ENCODE assay signal across 9 cellular contexts in the genomic region with DNA sequence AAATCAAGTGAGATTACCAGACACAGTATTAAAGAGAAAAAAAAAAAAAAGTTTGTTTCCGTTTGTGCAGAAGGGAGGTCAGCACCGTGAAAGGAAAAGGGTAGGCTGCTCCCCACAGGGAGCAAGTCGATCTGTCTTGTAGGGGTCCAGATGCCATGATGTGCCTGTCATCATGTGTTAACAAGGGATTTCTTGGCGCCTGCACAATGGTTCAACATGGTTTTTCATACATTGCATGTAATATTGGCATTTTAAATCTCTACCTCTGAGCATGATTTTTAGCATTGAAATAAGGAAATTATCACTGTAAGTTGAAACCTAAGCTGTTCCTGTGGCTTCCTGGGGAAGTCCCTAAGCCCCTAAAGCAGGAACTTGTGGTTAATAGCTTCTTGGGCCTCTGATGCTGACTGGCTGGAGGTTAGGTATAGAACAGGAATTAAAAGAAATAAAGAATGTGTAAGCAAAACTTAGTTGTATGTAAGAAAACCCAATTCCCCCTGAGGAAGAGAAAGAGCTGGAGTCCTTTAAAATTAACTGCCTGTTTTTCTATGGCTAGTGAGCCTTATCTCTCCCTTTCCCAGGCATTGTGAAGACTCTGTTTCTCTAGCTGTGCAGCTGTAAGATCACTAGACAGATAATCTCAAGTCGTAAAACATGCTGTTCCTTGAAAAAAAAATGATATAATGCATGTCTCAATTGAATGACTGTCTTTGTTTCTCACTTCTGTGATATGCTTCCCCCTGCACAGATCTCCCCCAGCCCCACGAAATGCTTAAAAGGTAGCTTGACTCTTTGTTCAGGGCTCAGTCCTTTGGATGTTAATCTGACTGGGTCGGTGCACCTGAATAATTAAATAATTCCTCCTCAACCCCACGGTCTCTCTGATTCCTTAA. TPM values are rescaled to one million over a fixed set of nuclear protein-coding genes. Genes with fewer than 3 reads are reported as not detected.
DNase-seq lines count a peak whose midpoint lies in the region; ATAC-seq, FAIRE-seq and TF ChIP-seq lines count a peak whose summit lies in the region.
"Had no signal": no experiment of that assay in that cellular context is flagged by ENCODE, and none has a peak within 500 bp of the region (broad histone marks: within the 10 kb centered on the region; RNA-seq: fewer than 3 reads in every experiment).

No MANE protein-coding gene starts in this region.

- POLR2A ChIA-PET in A549 (lab: Yijun Ruan, JAX): interaction anchor here (0.6 to 0.9 kb wide), 3 partner anchors 19 to 148 kb away, joined by 3 to 10 read pairs (median 3); no protein-coding TSS in a partner anchor

- H3K4me3 ChIP-seq in A549 (no peak overlapping the region), thyroid gland (replicated peaks in 1 of 3) (no peak overlapping the region)

- WGBS in A549 (ENCODE audit: missing lambda C conversion rate): 71% methylated on average over 8 of the region's 8 CpGs
- 42 to 59% methylated on average over 8 of the region's 8 CpGs for WGBS in thyroid gland, 2 donors

- CTCF ChIA-PET in A549 (lab: Yijun Ruan, JAX): interaction anchor here (0.6 to 2.1 kb wide), 5 partner anchors 28 to 1799 kb away, joined by 3 to 14 read pairs (median 4); a partner anchor contains a TSS

- peak; percentile 65 for FAIRE-seq in A549 (lab: Jason Lieb, UNC)

- no peak for TF ChIP-seq POLR2A in A549 (IDR thresholded peaks at IDR 0.05; ENCODE audit: low read length)
- no peak for TF ChIP-seq POLR2A in thyroid gland (IDR thresholded peaks at IDR 0.05)

- H3K36me3 ChIP-seq in thyroid gland: no peaks in the 10 kb centered on the region

- H3K9me3 ChIP-seq in A549 (peaks cover 28% of the 10 kb centered on the region), thyroid gland (no peaks in the 10 kb centered on the region)

- TF ChIP-seq EP300 in A549 (IDR thresholded peaks at IDR 0.05): no peak

- H3K4me1 ChIP-seq in A549: peaks cover 62% of the 10 kb centered on the region
- no peaks in the 10 kb centered on the region for H3K4me1 ChIP-seq in thyroid gland

- ATAC-seq in A549 (no peak), GM19372 (IDR thresholded peaks at IDR 0.05; ENCODE audit: low read depth, unreplicated experiment) (peak; percentile 69)

- H3K27ac Mint-ChIP-seq in immature natural killer cell: peak overlapping the region; percentile 92 to 97 (median 96)

- H3K9me3 Mint-ChIP-seq in immature natural killer cell: peaks cover 10 to 18% (median 15%) of the 10 kb centered on the region in 6 donors

- H3K27ac ChIP-seq in A549 (peak overlapping the region; percentile 82 to 87), thyroid gland (no peak overlapping the region)
- H3K27ac ChIP-seq: epithelial cell of prostate had no signal

- H3K27me3 Mint-ChIP-seq in immature natural killer cell (ENCODE audit: low read depth in 3 of 3): peaks cover 0 to 4% (median 4%) of the 10 kb centered on the region in 3 donors

- H3K27me3 ChIP-seq in thyroid gland: no peaks in the 10 kb centered on the region

- TF ChIP-seq CTCF in A549 (IDR thresholded peaks at IDR 0.05): no peak
- TF ChIP-seq CTCF in thyroid gland (IDR thresholded peaks at IDR 0.05): no peak

- TF ChIP-seq RAD21 in A549 (conservative IDR thresholded peaks at IDR 0.05 in 1 of 2, IDR thresholded peaks at IDR 0.05 in 1 of 2): no peak

- intact Hi-C loops in thyroid gland (cut with DNase I): no loop called here

- DNase-seq in A549 (ENCODE audit: low read depth in 1 of 2, low spot score in 1 of 2) (no peak), Kasumi-1 (lab: John Stamatoyannopoulos, UW) (peak; percentile 94 to 95), activated T-cell treated with anti-CD3 and anti-CD28 coated beads for 1 hour (ENCODE audit: low read depth) (peak; percentile 25), immature natural killer cell (peak; percentile 81), NCI-H82 (lab: John Stamatoyannopoulos, UW) (no peak), thyroid gland (no peak)
- peak; percentile 16 to 85 (median 62) for DNase-seq in stimulated activated naive CD4-positive, alpha-beta T cell (lab: John Stamatoyannopoulos, UW)

- H3K4me1 Mint-ChIP-seq in immature natural killer cell: peaks cover 83 to 84% of the 10 kb centered on the region in 2 donors

- no peak overlapping the region for H3K4me2 ChIP-seq in A549

- H3K36me3 Mint-ChIP-seq in immature natural killer cell: peaks cover 7 to 26% (median 17%) of the 10 kb centered on the region in 3 donors

- H3K4me3 Mint-ChIP-seq in immature natural killer cell: peak overlapping the region; percentile 75 to 89 (median 84)

TF ChIP-seq in A549, 52 proteins besides CTCF, POLR2A, EP300 and RAD21:
- no peak for TF ChIP-seq HOXB5 (CRISPR knock-in tag; IDR thresholded peaks at IDR 0.05)
- TF ChIP-seq NR3C1 (IDR thresholded peaks at IDR 0.05): no peak
- no peak for TF ChIP-seq FOSL2 (IDR thresholded peaks at IDR 0.05)
- TF ChIP-seq FOSL2 (CRISPR knock-in tag; IDR thresholded peaks at IDR 0.05): no peak
- TF ChIP-seq CHD4 (IDR thresholded peaks at IDR 0.05; ENCODE audit: borderline replicate concordance): no peak
- TF ChIP-seq HOXA7 (CRISPR knock-in tag; IDR thresholded peaks at IDR 0.05): no peak
- no peak for TF ChIP-seq ZC3H11A (IDR thresholded peaks at IDR 0.05)
- no peak for TF ChIP-seq RFX5 (IDR thresholded peaks at IDR 0.05)
- TF ChIP-seq FOXS1 (CRISPR knock-in tag; IDR thresholded peaks at IDR 0.05): no peak
- no peak for TF ChIP-seq NPAS2 (CRISPR knock-in tag; IDR thresholded peaks at IDR 0.05; ENCODE audit: borderline replicate concordance)
- no peak for TF ChIP-seq HDAC2 (IDR thresholded peaks at IDR 0.05)
- TF ChIP-seq, protein P1, sequence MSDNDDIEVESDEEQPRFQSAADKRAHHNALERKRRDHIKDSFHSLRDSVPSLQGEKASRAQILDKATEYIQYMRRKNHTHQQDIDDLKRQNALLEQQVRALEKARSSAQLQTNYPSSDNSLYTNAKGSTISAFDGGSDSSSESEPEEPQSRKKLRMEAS (IDR thresholded peaks at IDR 0.05): no peak

RNA-seq across cellular contexts. Expression of a gene that starts 7.4 kb away (rescaled TPM):
- polyA plus RNA-seq in A549 (2011; rRNA removed) (1.4 and 2.8 TPM in 2 replicates), A549 (2017; fragmentation: RNase III; extraction: RNeasy Plus Mini Kit Qiagen cat#74134 plus additional on column Dnase treatment) (0.61 to 0.74 TPM (median 0.62 TPM) in 3 replicates), immature natural killer cell (under 1 TPM in 2 of 3 donors, not detected in 1; 0.36 to 0.92 TPM)
- polyA plus RNA-seq in A549 (2012; cell fraction: cytosol; rRNA removed): 0.66 and 0.70 TPM in 2 replicates
- 3.4 and 4.9 TPM in 2 replicates for polyA plus RNA-seq in A549 (2012; cell fraction: nucleus; rRNA removed)
- 12.8 and 17.6 TPM in 2 replicates for polyA minus RNA-seq in A549 (2011; rRNA and poly(A)+ RNA removed)
- 100 to 1,000 TPM; 213 to 975 (median 755) TPM for total RNA-seq in thyroid gland

RNA-seq across cellular contexts. Expression of a gene that starts 29.1 kb away (rescaled TPM):
- 192 and 208 TPM in 2 replicates for polyA plus RNA-seq in A549 (2011; rRNA removed)
- 371 and 460 TPM in 2 replicates for polyA plus RNA-seq in A549 (2012; cell fraction: cytosol; rRNA removed)
- polyA plus RNA-seq in A549 (2012; cell fraction: nucleus; rRNA removed): 457 and 591 TPM in 2 replicates
- 276 to 295 TPM (median 284 TPM) in 3 replicates for polyA plus RNA-seq in A549 (2017; fragmentation: RNase III; extraction: RNeasy Plus Mini Kit Qiagen cat#74134 plus additional on column Dnase treatment)
- 147 and 219 TPM in 2 replicates for polyA minus RNA-seq in A549 (2011; rRNA and poly(A)+ RNA removed)
- 100 to 1,000 TPM; 113 to 133 (median 127) TPM for polyA plus RNA-seq in immature natural killer cell
- 100 to 1,000 TPM; 120 to 220 (median 166) TPM for total RNA-seq in thyroid gland

RNA-seq across cellular contexts. Expression of a gene that starts 55.0 kb away (rescaled TPM):
- polyA plus RNA-seq in A549 (2011; rRNA removed): 6.0 and 6.4 TPM in 2 replicates
- polyA plus RNA-seq in A549 (2012; cell fraction: cytosol; rRNA removed): 0.78 and 0.95 TPM in 2 replicates
- polyA plus RNA-seq in A549 (2012; cell fraction: nucleus; rRNA removed): 0.93 and 0.97 TPM in 2 replicates
- polyA plus RNA-seq in A549 (2017; fragmentation: RNase III; extraction: RNeasy Plus Mini Kit Qiagen cat#74134 plus additional on column Dnase treatment): 3.1 to 3.8 TPM (median 3.7 TPM) in 3 replicates
- polyA minus RNA-seq in A549 (2011; rRNA and poly(A)+ RNA removed): 8.5 and 13.3 TPM in 2 replicates
- 1 to 10 TPM in 2 of 3 donors, not detected in 1; 2.4 to 2.5 TPM for polyA plus RNA-seq in immature natural killer cell
- 10 to 100 TPM in 2 of 4 donors, 1 to 10 TPM in 2; 8.4 to 13.3 (median 10.2) TPM for total RNA-seq in thyroid gland

Comparison
In these comparisons a context has a peak if more than half of its experiments do, and no peak if none do; other contexts are left out.
1. DNase-seq: peak in Kasumi-1 (2 of 2), activated T-cell treated with anti-CD3 and anti-CD28 coated beads for 1 hour (single experiment), immature natural killer cell (3 of 3) and stimulated activated naive CD4-positive, alpha-beta T cell (6 of 6); none in A549 (0 of 2), NCI-H82 (single experiment) and thyroid gland (0 of 2).
2. H3K27ac ChIP-seq: peak in A549 (2 of 2); none in thyroid gland (0 of 3).